In genomic region chr20:35615667-35616464, GRCh38 we compare ENCODE assay signal across 1 cellular context.
A peak's percentile ranks its signal among the peaks of the same experiment; 100 is the strongest.
TF ChIP-seq lines count a peak whose summit lies in the region.

Gene SPAG4, plus strand, starts transcription at chr20:35615829. Its CDS starts 175 bp downstream, at chr20:35616004.

TF ChIP-seq in K562, 482 proteins besides CTCF, POLR2A, EP300 and RAD21 (continued from another document):
- TF ChIP-seq RCOR1 (IDR thresholded peaks at IDR 0.05; ENCODE audit: borderline replicate concordance in 1 of 2, low read depth in 2 of 2, low read length in 2 of 2) (peak in 1 of 2 experiments; percentile 42; a peak in 2 of 4 replicates), KLF6 (CRISPR knock-in tag; IDR thresholded peaks at IDR 0.05; ENCODE audit: borderline replicate concordance) (peak; percentile 52; the same call in 1 of the 2 replicates), FOXP1 (CRISPR knock-in tag; IDR thresholded peaks at IDR 0.05) (peak; percentile 96), NEUROD1 (IDR thresholded peaks at IDR 0.05; ENCODE audit: borderline replicate concordance, low read depth, low read length, partially characterized antibody) (peak; percentile 28), TOE1 (IDR thresholded peaks at IDR 0.05; ENCODE audit: borderline replicate concordance) (no peak), TOE1 (CRISPR knock-in tag; IDR thresholded peaks at IDR 0.05; ENCODE audit: borderline replicate concordance, low read depth) (peak; percentile 15; the same call in 1 of the 2 replicates), ZNF511 (CRISPR knock-in tag; IDR thresholded peaks at IDR 0.05) (peak; percentile 74; the same call in 1 of the 2 replicates), MAX (CRISPR knock-in tag; IDR thresholded peaks at IDR 0.05) (peak; percentile 86), GTF2E2 (tag; IDR thresholded peaks at IDR 0.05) (peak; percentile 52; the same call in 1 of the 2 replicates), ZNF184 (CRISPR knock-in tag; IDR thresholded peaks at IDR 0.05) (no peak), RFX1 (IDR thresholded peaks at IDR 0.05) (peak; percentile 87), CEBPZ (IDR thresholded peaks at IDR 0.05; ENCODE audit: borderline replicate concordance, low read depth, low read length) (no peak), DMBX1 (CRISPR knock-in tag; IDR thresholded peaks at IDR 0.05; ENCODE audit: borderline replicate concordance) (peak; percentile 61; the same call in 1 of the 2 replicates), MTA1 (IDR thresholded peaks at IDR 0.05; ENCODE audit: borderline replicate concordance) (0 out of 2 replicates have a peak, but pooled peaks have one; percentile 44), ZNF695 (CRISPR knock-in tag; IDR thresholded peaks at IDR 0.05) (0 out of 2 replicates have a peak, but pooled peaks have one; percentile 23), NBN (IDR thresholded peaks at IDR 0.05; ENCODE audit: low read depth) (peak; percentile 92), ZFP91 (CRISPR knock-in tag; IDR thresholded peaks at IDR 0.05) (0 out of 2 replicates have a peak, but pooled peaks have one; percentile 54), GATAD2B (IDR thresholded peaks at IDR 0.05; ENCODE audit: borderline replicate concordance) (no peak)
- TF ChIP-seq, protein P1, sequence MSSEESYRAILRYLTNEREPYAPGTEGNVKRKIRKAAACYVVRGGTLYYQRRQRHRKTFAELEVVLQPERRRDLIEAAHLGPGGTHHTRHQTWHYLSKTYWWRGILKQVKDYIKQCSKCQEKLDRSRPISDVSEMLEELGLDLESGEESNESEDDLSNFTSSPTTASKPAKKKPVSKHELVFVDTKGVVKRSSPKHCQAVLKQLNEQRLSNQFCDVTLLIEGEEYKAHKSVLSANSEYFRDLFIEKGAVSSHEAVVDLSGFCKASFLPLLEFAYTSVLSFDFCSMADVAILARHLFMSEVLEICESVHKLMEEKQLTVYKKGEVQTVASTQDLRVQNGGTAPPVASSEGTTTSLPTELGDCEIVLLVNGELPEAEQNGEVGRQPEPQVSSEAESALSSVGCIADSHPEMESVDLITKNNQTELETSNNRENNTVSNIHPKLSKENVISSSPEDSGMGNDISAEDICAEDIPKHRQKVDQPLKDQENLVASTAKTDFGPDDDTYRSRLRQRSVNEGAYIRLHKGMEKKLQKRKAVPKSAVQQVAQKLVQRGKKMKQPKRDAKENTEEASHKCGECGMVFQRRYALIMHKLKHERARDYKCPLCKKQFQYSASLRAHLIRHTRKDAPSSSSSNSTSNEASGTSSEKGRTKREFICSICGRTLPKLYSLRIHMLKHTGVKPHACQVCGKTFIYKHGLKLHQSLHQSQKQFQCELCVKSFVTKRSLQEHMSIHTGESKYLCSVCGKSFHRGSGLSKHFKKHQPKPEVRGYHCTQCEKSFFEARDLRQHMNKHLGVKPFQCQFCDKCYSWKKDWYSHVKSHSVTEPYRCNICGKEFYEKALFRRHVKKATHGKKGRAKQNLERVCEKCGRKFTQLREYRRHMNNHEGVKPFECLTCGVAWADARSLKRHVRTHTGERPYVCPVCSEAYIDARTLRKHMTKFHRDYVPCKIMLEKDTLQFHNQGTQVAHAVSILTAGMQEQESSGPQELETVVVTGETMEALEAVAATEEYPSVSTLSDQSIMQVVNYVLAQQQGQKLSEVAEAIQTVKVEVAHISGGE (CRISPR knock-in tag; IDR thresholded peaks at IDR 0.05) = 0 out of 6 replicates have a peak, but pooled peaks of 1 of the 3 experiments have one; percentile 5
- TF ChIP-seq, protein P2, sequence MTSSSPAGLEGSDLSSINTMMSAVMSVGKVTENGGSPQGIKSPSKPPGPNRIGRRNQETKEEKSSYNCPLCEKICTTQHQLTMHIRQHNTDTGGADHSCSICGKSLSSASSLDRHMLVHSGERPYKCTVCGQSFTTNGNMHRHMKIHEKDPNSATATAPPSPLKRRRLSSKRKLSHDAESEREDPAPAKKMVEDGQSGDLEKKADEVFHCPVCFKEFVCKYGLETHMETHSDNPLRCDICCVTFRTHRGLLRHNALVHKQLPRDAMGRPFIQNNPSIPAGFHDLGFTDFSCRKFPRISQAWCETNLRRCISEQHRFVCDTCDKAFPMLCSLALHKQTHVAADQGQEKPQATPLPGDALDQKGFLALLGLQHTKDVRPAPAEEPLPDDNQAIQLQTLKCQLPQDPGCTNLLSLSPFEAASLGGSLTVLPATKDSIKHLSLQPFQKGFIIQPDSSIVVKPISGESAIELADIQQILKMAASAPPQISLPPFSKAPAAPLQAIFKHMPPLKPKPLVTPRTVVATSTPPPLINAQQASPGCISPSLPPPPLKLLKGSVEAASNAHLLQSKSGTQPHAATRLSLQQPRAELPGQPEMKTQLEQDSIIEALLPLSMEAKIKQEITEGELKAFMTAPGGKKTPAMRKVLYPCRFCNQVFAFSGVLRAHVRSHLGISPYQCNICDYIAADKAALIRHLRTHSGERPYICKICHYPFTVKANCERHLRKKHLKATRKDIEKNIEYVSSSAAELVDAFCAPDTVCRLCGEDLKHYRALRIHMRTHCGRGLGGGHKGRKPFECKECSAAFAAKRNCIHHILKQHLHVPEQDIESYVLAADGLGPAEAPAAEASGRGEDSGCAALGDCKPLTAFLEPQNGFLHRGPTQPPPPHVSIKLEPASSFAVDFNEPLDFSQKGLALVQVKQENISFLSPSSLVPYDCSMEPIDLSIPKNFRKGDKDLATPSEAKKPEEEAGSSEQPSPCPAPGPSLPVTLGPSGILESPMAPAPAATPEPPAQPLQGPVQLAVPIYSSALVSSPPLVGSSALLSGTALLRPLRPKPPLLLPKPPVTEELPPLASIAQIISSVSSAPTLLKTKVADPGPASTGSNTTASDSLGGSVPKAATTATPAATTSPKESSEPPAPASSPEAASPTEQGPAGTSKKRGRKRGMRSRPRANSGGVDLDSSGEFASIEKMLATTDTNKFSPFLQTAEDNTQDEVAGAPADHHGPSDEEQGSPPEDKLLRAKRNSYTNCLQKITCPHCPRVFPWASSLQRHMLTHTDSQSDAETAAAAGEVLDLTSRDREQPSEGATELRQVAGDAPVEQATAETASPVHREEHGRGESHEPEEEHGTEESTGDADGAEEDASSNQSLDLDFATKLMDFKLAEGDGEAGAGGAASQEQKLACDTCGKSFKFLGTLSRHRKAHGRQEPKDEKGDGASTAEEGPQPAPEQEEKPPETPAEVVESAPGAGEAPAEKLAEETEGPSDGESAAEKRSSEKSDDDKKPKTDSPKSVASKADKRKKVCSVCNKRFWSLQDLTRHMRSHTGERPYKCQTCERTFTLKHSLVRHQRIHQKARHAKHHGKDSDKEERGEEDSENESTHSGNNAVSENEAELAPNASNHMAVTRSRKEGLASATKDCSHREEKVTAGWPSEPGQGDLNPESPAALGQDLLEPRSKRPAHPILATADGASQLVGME (CRISPR knock-in tag; IDR thresholded peaks at IDR 0.05) = 0 out of 2 replicates have a peak, but pooled peaks have one; percentile 47
- TF ChIP-seq, protein P3, sequence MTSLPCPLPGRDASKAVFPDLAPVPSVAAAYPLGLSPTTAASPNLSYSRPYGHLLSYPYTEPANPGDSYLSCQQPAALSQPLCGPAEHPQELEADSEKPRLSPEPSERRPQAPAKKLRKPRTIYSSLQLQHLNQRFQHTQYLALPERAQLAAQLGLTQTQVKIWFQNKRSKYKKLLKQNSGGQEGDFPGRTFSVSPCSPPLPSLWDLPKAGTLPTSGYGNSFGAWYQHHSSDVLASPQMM (CRISPR knock-in tag; IDR thresholded peaks at IDR 0.05) = no peak
